ENCODE assay signal across 30 cellular contexts in the genomic region with DNA sequence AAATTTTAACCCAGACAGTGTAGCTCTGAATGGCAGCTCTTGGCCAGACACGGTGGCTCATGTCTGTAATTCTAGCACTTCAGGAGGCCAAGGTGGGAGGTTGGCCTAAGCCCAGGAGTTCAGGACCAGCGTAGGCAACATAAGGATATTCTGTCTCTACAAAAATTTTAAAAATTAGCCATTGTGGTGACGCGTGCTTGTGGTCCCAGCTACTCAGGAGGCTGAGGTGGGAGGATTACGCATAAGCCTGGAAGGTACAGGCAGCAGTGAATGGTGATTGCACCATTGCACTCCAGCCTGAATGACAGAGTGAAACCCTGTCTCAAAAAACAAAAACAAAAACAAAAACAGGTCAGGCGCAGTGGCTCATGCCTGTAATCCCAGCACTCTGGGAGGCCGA.
"Had no signal": no experiment of that assay in that cellular context is flagged by ENCODE, and none has a peak within 500 bp of the region (broad histone marks: within the 10 kb centered on the region; RNA-seq: fewer than 3 reads in every experiment).

No MANE protein-coding gene starts in this region.

- H3K4me3 ChIP-seq: adrenal gland, ascending aorta, body of pancreas, breast epithelium, cardiac muscle cell had no signal

- H3K36me3 ChIP-seq: adrenal gland, breast epithelium had no signal

- H3K4me1 ChIP-seq: body of pancreas, breast epithelium had no signal

- H3K9me3 ChIP-seq: adrenal gland, ascending aorta, body of pancreas, breast epithelium had no signal

- ATAC-seq: activated naive CD4-positive, alpha-beta T cell treated with anti-CD3 and anti-CD28 coated beads, Interleukin-2, amount 50 U/mL, for 72 hours; activated naive CD8-positive, alpha-beta T cell treated with anti-CD3 and anti-CD28 coated beads, Interleukin-2, amount 50 U/mL, for 24 hours; activated T-cell treated with anti-CD3 and anti-CD28 coated beads, Interleukin-2, amount 50 U/mL, for 4 hours; activated T-helper 17 cell treated with anti-CD3 and anti-CD28 coated beads, Interleukin-2, amount 50 U/mL, for 72 hours; body of pancreas had no signal

- H3K27ac ChIP-seq: adrenal gland, ascending aorta, body of pancreas, brain microvascular endothelial cell, breast epithelium, cardiac muscle cell had no signal

- DNase-seq: activated gamma-delta T cell; activated gamma-delta T cell treated with Interleukin-2 at 50 U/mL for 16 hours; activated naive CD4-positive, alpha-beta T cell; activated naive CD4-positive, alpha-beta T cell treated with anti-CD3 and anti-CD28 coated beads for 36 hours; activated naive CD4-positive, alpha-beta T cell treated with anti-CD3 and anti-CD28 coated beads, Interleukin-2, amount 10 ng/mL, durations not matched to agents 7 days and 5 days; activated naive CD4-positive, alpha-beta T cell treated with anti-CD3 and anti-CD28 coated beads, Interleukin-2, amount 50 U/mL, for 16 hours; activated naive CD4-positive, alpha-beta T cell treated with Interleukin-2 at 50 U/mL for 16 hours; activated naive CD8-positive, alpha-beta T cell treated with anti-CD3 and anti-CD28 coated beads for 36 hours; activated naive CD8-positive, alpha-beta T cell treated with anti-CD3 and anti-CD28 coated beads, Interleukin-2, amount 10 ng/mL, durations not matched to agents 7 days and 5 days; activated naive CD8-positive, alpha-beta T cell treated with anti-CD3 and anti-CD28 coated beads, Interleukin-2, amount 50 U/mL, for 24 hours; activated T-cell treated with anti-CD3 and anti-CD28 coated beads for 4 hours; activated T-cell treated with anti-CD3 and anti-CD28 coated beads, Interleukin-2, amount 50 U/mL, for 1 hour; activated T-cell treated with anti-CD3 and anti-CD28 coated beads, Interleukin-2, amount 50 U/mL, for 24 hours; activated T-cell treated with anti-CD3 and anti-CD28 coated beads, Interleukin-2, amount 50 U/mL, for 4 hours; activated T-cell treated with anti-CD3 and anti-CD28 coated beads, Interleukin-2, amount 50 U/mL, for 48 hours; activated T-cell treated with anti-CD3 and anti-CD28 coated beads, Interleukin-2, amount 50 U/mL, for 72 hours; adrenal gland; amniotic stem cell; amygdala; anterior cingulate cortex; aorta; body of pancreas; brain microvascular endothelial cell; central memory CD4-positive, alpha-beta T cell; cerebellar nuclear complex had no signal

- H3K27me3 ChIP-seq: adrenal gland, ascending aorta, body of pancreas, brain microvascular endothelial cell, breast epithelium, cardiac muscle cell had no signal
